8 cellular contexts compared by ENCODE assay signal in genomic region chr9:13568851-13569618, GRCh38.
DNase-seq lines count a peak whose midpoint lies in the region; ATAC-seq and TF ChIP-seq lines count a peak whose summit lies in the region.

No MANE protein-coding gene starts in this region.

- TF ChIP-seq CTCF in esophagus muscularis mucosa (IDR thresholded peaks at IDR 0.05): no peak

- intact Hi-C loops in esophagus muscularis mucosa (cut with DNase I): loop anchor here (10.0 kb wide), 1 partner anchor 114 kb away; no protein-coding TSS in a partner anchor

- H3K36me3 ChIP-seq in esophagus muscularis mucosa (no peaks in the 10 kb centered on the region), neuron (ENCODE audit: insufficient read depth, low read length) (no peaks in the 10 kb centered on the region)

- peak; percentile 57 for DNase-seq in DMS153 (lab: John Stamatoyannopoulos, UW)
- peak; percentile 29 for DNase-seq in NCI-H2227 (lab: John Stamatoyannopoulos, UW; ENCODE audit: unreplicated experiment)
- no peak for DNase-seq in esophagus muscularis mucosa (ENCODE audit: extremely low spot score)
- no peak for DNase-seq in COLO668 (lab: John Stamatoyannopoulos, UW; ENCODE audit: unreplicated experiment)
- DNase-seq in activated CD8-positive, alpha-beta memory T cell treated with anti-CD3 and anti-CD28 coated beads, Interleukin-2, amount 50 U/mL, for 4 hours: no peak

- no peak for TF ChIP-seq POLR2A in esophagus muscularis mucosa (IDR thresholded peaks at IDR 0.05; ENCODE audit: low read depth)

- peak overlapping the region; percentile 21 to 42 (median 40) for H3K4me3 ChIP-seq in esophagus muscularis mucosa
- H3K4me3 ChIP-seq in neuron (ENCODE audit: low read length): peak overlapping the region; percentile 9

- H3K4me1 ChIP-seq in esophagus muscularis mucosa (peaks cover 17 to 29% (median 21%) of the 10 kb centered on the region in 4 donors), neuron (ENCODE audit: insufficient read depth, low read length) (peaks cover 13% of the 10 kb centered on the region)

- H3K27me3 ChIP-seq in esophagus muscularis mucosa (no peaks in the 10 kb centered on the region), neuron (ENCODE audit: insufficient read depth, low read length) (no peaks in the 10 kb centered on the region)

- ATAC-seq in HG03342 (IDR thresholded peaks at IDR 0.05; ENCODE audit: unreplicated experiment): no peak
- ATAC-seq in GM19452 (IDR thresholded peaks at IDR 0.05; ENCODE audit: unreplicated experiment): no peak

- peak overlapping the region; percentile 70 to 75 (median 73) for H3K27ac ChIP-seq in esophagus muscularis mucosa (replicated peaks in 1 of 4)

- TF ChIP-seq EP300 in esophagus muscularis mucosa (IDR thresholded peaks at IDR 0.05): no peak

- 40% methylated on average over 18 of the region's 18 CpGs for WGBS in esophagus muscularis mucosa

- H3K9me3 ChIP-seq in esophagus muscularis mucosa (no peaks in the 10 kb centered on the region), neuron (ENCODE audit: low read length) (no peaks in the 10 kb centered on the region)

- H2AFZ ChIP-seq in neuron (ENCODE audit: low read depth, low read length): peak overlapping the region; percentile 71

Comparison
In these comparisons a context has a peak if more than half of its experiments do, and no peak if none do; other contexts are left out.
1. DNase-seq: peak in DMS153 (single experiment) and NCI-H2227 (single experiment); none in esophagus muscularis mucosa (single experiment), COLO668 (single experiment) and activated CD8-positive, alpha-beta memory T cell treated with anti-CD3 and anti-CD28 coated beads, Interleukin-2, amount 50 U/mL, for 4 hours (single experiment).